8 cellular contexts compared by ENCODE assay signal in genomic region chr9:72592501-72593403, GRCh38.
A peak's percentile ranks its signal among the peaks of the same experiment; 100 is the strongest.
DNase-seq lines count a peak whose midpoint lies in the region; ATAC-seq and TF ChIP-seq lines count a peak whose summit lies in the region.

No MANE protein-coding gene starts in this region.

- H2AFZ ChIP-seq in osteoblast (ENCODE audit: low read length), result no peak overlapping the region

- no peaks in the 10 kb centered on the region for H3K9me3 ChIP-seq in CD8-positive, alpha-beta memory T cell (ENCODE audit: low read length)
- H3K9me3 ChIP-seq in gastroesophageal sphincter (no peaks in the 10 kb centered on the region), osteoblast (ENCODE audit: low read depth, low read length) (no peaks in the 10 kb centered on the region)

- TF ChIP-seq CTCF in gastroesophageal sphincter (IDR thresholded peaks at IDR 0.05) (peak; percentile 74 to 95 (median 90)), osteoblast (IDR thresholded peaks at IDR 0.05; ENCODE audit: extremely low read depth, low read depth, low read length) (peak; percentile 79)

- H3K27ac ChIP-seq in CD8-positive, alpha-beta memory T cell (ENCODE audit: low read depth, low read length), result no peak overlapping the region
- H3K27ac ChIP-seq in gastroesophageal sphincter (peak overlapping the region in 1 of 4 donors; percentile 27), osteoblast (ENCODE audit: low read depth, low read length) (no peak overlapping the region)

- H3K36me3 Mint-ChIP-seq in CD8-positive, alpha-beta memory T cell, result peaks cover 0 to 1% (median 0%) of the 10 kb centered on the region in 3 donors
- no peaks in the 10 kb centered on the region for H3K36me3 Mint-ChIP-seq in activated CD4-positive, alpha-beta T cell treated with anti-CD3 and anti-CD28 coated beads, Interleukin-2, amount 10 ng/mL, durations not matched to agents 7 days and 5 days (ENCODE audit: low read depth)

- WGBS in gastroesophageal sphincter (ENCODE audit: low coverage in 1 of 2), 2 donors, result 50 to 53% methylated on average over 4 to 5 of the region's 5 CpGs

- H3K4me3 Mint-ChIP-seq in CD8-positive, alpha-beta memory T cell, result no peak overlapping the region
- H3K4me3 Mint-ChIP-seq in activated CD4-positive, alpha-beta T cell treated with anti-CD3 and anti-CD28 coated beads, Interleukin-2, amount 10 ng/mL, durations not matched to agents 7 days and 5 days, result no peak overlapping the region

- no peaks in the 10 kb centered on the region for H3K79me2 ChIP-seq in osteoblast (ENCODE audit: insufficient read depth, low read length)

- H3K4me2 ChIP-seq in osteoblast (ENCODE audit: insufficient read depth, low read length), result no peak overlapping the region

- H3K27ac Mint-ChIP-seq in CD8-positive, alpha-beta memory T cell, result no peak overlapping the region
- no peak overlapping the region for H3K27ac Mint-ChIP-seq in activated CD4-positive, alpha-beta T cell treated with anti-CD3 and anti-CD28 coated beads, Interleukin-2, amount 10 ng/mL, durations not matched to agents 7 days and 5 days

- DNase-seq in CD8-positive, alpha-beta memory T cell, result peak in 3 of 5 donors; percentile 38 to 51 (median 43)
- DNase-seq in NCI-H2227 (lab: John Stamatoyannopoulos, UW; ENCODE audit: unreplicated experiment), result peak; percentile 24
- DNase-seq in activated CD4-positive, alpha-beta T cell treated with anti-CD3 and anti-CD28 coated beads, Interleukin-2, amount 10 ng/mL, durations not matched to agents 7 days and 5 days, result peak; percentile 50
- DNase-seq in osteoblast (ENCODE audit: insufficient read length, low spot score, missing footprints), result no peak
- DNase-seq in occipital lobe (lab: John Stamatoyannopoulos, UW), result no peak

- H3K4me1 ChIP-seq in CD8-positive, alpha-beta memory T cell (ENCODE audit: insufficient read depth, low read length), result no peaks in the 10 kb centered on the region
- H3K4me1 ChIP-seq in gastroesophageal sphincter, result peaks cover 0 to 32% (median 4%) of the 10 kb centered on the region in 3 donors
- H3K4me1 ChIP-seq in osteoblast (ENCODE audit: insufficient read depth, low read length), result peaks cover 9% of the 10 kb centered on the region

- no peaks in the 10 kb centered on the region for H4K20me1 ChIP-seq in osteoblast (ENCODE audit: insufficient read depth, low read length)

- H3K9me3 Mint-ChIP-seq in CD8-positive, alpha-beta memory T cell, result no peaks in the 10 kb centered on the region
- no peaks in the 10 kb centered on the region for H3K9me3 Mint-ChIP-seq in activated CD4-positive, alpha-beta T cell treated with anti-CD3 and anti-CD28 coated beads, Interleukin-2, amount 10 ng/mL, durations not matched to agents 7 days and 5 days

- no peaks in the 10 kb centered on the region for H3K27me3 ChIP-seq in CD8-positive, alpha-beta memory T cell (ENCODE audit: insufficient read depth, low read length, poor library complexity, severe bottlenecking)
- no peaks in the 10 kb centered on the region for H3K27me3 ChIP-seq in gastroesophageal sphincter
- no peaks in the 10 kb centered on the region for H3K27me3 ChIP-seq in osteoblast (ENCODE audit: insufficient read depth, low read length)

- CTCF ChIA-PET in CD8-positive, alpha-beta memory T cell (lab: Charles Lee), result interaction anchor here (0.7 to 6.9 kb wide), 15 partner anchors 9 to 320 kb away, joined by 3 to 76 read pairs (median 3); partner anchors contain the start of gene ZFAND5
- CTCF ChIA-PET in activated CD4-positive, alpha-beta T cell treated with anti-CD3 and anti-CD28 coated beads, Interleukin-2, amount 10 ng/mL, durations not matched to agents 7 days and 5 days (lab: Charles Lee), result interaction anchor here (0.8 to 4.6 kb wide), 7 partner anchors 9 to 314 kb away, joined by 3 to 27 read pairs (median 4); partner anchors contain the start of gene ZFAND5

- POLR2A ChIA-PET in CD8-positive, alpha-beta memory T cell (lab: Charles Lee), result no interaction called here
- POLR2A ChIA-PET in activated CD4-positive, alpha-beta T cell treated with anti-CD3 and anti-CD28 coated beads, Interleukin-2, amount 10 ng/mL, durations not matched to agents 7 days and 5 days (lab: Charles Lee), result no interaction called here

- no peak for TF ChIP-seq POLR2A in gastroesophageal sphincter (IDR thresholded peaks at IDR 0.05)

- peaks cover 0 to 7% (median 5%) of the 10 kb centered on the region in 3 donors for H3K4me1 Mint-ChIP-seq in CD8-positive, alpha-beta memory T cell
- peaks cover 24% of the 10 kb centered on the region for H3K4me1 Mint-ChIP-seq in activated CD4-positive, alpha-beta T cell treated with anti-CD3 and anti-CD28 coated beads, Interleukin-2, amount 10 ng/mL, durations not matched to agents 7 days and 5 days

- ATAC-seq in GM18861 (IDR thresholded peaks at IDR 0.05; ENCODE audit: unreplicated experiment) (peak; percentile 92), HG03135 (IDR thresholded peaks at IDR 0.05; ENCODE audit: unreplicated experiment) (peak; percentile 71), gastroesophageal sphincter (peak; percentile 82)

- TF ChIP-seq EP300 in gastroesophageal sphincter (IDR thresholded peaks at IDR 0.05), result no peak

- no peaks in the 10 kb centered on the region for H3K36me3 ChIP-seq in CD8-positive, alpha-beta memory T cell (ENCODE audit: insufficient read depth, low read length)
- no peaks in the 10 kb centered on the region for H3K36me3 ChIP-seq in gastroesophageal sphincter
- no peaks in the 10 kb centered on the region for H3K36me3 ChIP-seq in osteoblast (ENCODE audit: insufficient read depth, low read length)

- no peak overlapping the region for H3K4me3 ChIP-seq in CD8-positive, alpha-beta memory T cell (ENCODE audit: low read length)
- H3K4me3 ChIP-seq in gastroesophageal sphincter (no peak overlapping the region), osteoblast (ENCODE audit: insufficient read depth, low read length) (no peak overlapping the region)

- peaks cover 0 to 18% of the 10 kb centered on the region in 2 donors for H3K27me3 Mint-ChIP-seq in CD8-positive, alpha-beta memory T cell
- peaks cover 9% of the 10 kb centered on the region for H3K27me3 Mint-ChIP-seq in activated CD4-positive, alpha-beta T cell treated with anti-CD3 and anti-CD28 coated beads, Interleukin-2, amount 10 ng/mL, durations not matched to agents 7 days and 5 days

Comparison
In these comparisons a context has a peak if more than half of its experiments do, and no peak if none do; other contexts are left out.
1. DNase-seq: peak in CD8-positive, alpha-beta memory T cell (3 of 5), NCI-H2227 (single experiment) and activated CD4-positive, alpha-beta T cell treated with anti-CD3 and anti-CD28 coated beads, Interleukin-2, amount 10 ng/mL, durations not matched to agents 7 days and 5 days (single experiment); none in osteoblast (single experiment) and occipital lobe (single experiment).
2. Peak in every context shown above with its lines, with median percentiles within 50 percentile points of each other: ATAC-seq.